Comparison of ENCODE assay signal across 1 cellular context in the genomic region with DNA sequence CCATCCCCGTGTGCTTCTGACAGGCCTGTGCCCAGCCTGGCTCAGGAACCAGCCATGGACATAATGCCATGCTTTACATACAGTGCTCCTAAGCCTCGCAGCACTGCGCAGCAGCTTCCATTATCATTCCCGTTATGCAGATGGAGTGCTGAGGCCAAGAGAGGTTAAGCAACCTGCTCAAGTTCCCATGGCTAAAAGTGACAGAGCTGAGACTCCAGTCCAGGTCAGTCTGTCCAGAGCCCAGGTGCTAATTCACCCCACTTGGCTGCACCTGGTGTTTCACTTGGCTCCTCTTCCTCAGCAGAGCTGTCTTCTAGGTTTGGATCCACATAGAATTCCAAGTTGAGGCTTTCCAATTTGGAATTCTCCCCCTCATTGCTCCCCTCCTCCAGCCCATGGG. TPM values are rescaled to one million over a fixed set of nuclear protein-coding genes. Genes with fewer than 3 reads are reported as not detected.
"Had no signal": no experiment of that assay in that cellular context is flagged by ENCODE, and none has a peak within 500 bp of the region (broad histone marks: within the 10 kb centered on the region; RNA-seq: fewer than 3 reads in every experiment).

No MANE protein-coding gene starts in this region.

RNA-seq across cellular contexts. Expression of gene GOLGA8K, which starts 41.4 kb away (rescaled TPM):
- total RNA-seq: stomach had no signal
